ENCODE assay signal across 1 cellular context in the genomic region with DNA sequence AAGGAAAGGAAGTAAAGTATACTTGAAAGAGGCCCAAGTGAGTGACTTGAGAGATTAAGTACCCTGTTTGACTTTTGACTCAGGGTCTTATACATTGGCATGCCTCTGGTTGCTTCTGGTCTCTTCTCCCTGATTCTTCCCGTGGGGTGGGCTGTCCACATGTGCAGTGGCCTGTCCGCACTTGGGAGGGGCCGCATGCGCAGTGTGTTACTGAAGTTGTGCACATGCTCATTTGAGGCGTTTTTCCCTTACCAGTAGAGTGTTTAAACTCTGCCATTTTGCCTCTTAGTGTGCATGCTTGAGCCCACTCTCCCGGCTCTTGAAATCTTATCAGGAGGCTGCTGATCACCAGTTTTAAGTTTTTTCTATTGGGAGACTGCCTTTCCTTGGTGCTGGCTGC.
TF ChIP-seq lines count a peak whose summit lies in the region.

No MANE protein-coding gene starts in this region.

TF ChIP-seq in K562, 482 proteins besides CTCF, POLR2A, EP300 and RAD21 (continues in another document):
- TF ChIP-seq ETV5 (CRISPR knock-in tag; IDR thresholded peaks at IDR 0.05; ENCODE audit: low read depth) (no peak), ZNF589 (CRISPR knock-in tag; IDR thresholded peaks at IDR 0.05; ENCODE audit: low read depth) (0 out of 2 replicates have a peak, but pooled peaks have one; percentile 38), MYC (IDR thresholded peaks at IDR 0.05; ENCODE audit: low read depth, low read length) (peak; percentile 60), MYC (CRISPR knock-in tag; IDR thresholded peaks at IDR 0.05; ENCODE audit: borderline replicate concordance, low read depth) (no peak), YY1 (IDR thresholded peaks at IDR 0.05; ENCODE audit: borderline replicate concordance in 1 of 3, control insufficient read depth in 1 of 3, extremely low read depth in 1 of 3, insufficient read depth in 3 of 3, insufficient read length in 1 of 3, insufficient replicate concordance in 2 of 3, low read depth in 1 of 3, low read length in 2 of 3) (peak in 1 of 3 experiments; percentile 32), ZBTB2 (IDR thresholded peaks at IDR 0.05) (0 out of 2 replicates have a peak, but pooled peaks have one; percentile 17), NRF1 (conservative IDR thresholded peaks at IDR 0.05 in 1 of 2, IDR thresholded peaks at IDR 0.05 in 1 of 2) (peak; percentile 91 to 92), SP2 (IDR thresholded peaks at IDR 0.05; ENCODE audit: extremely low read depth, low read depth, low read length, poor library complexity, severe bottlenecking) (no peak), RBFOX2 (IDR thresholded peaks at IDR 0.05; ENCODE audit: low read depth, low read length) (peak; percentile 43; the same call in 1 of the 2 replicates), E2F6 (IDR thresholded peaks at IDR 0.05; ENCODE audit: borderline replicate concordance in 1 of 2, extremely low read depth in 1 of 2, insufficient read depth in 1 of 2, insufficient read length in 1 of 2, low read depth in 1 of 2, low read length in 1 of 2, poor library complexity in 1 of 2, severe bottlenecking in 1 of 2) (peak in 1 of 2 experiments; percentile 59), EWSR1 (IDR thresholded peaks at IDR 0.05; ENCODE audit: borderline replicate concordance, low read depth, partially characterized antibody) (no peak), NR1H2 (CRISPR knock-in tag; IDR thresholded peaks at IDR 0.05) (no peak), PML (IDR thresholded peaks at IDR 0.05; ENCODE audit: low read length) (no peak), CXXC5 (CRISPR knock-in tag; IDR thresholded peaks at IDR 0.05) (peak; percentile 28; the same call in 1 of the 2 replicates), SREBF2 (CRISPR knock-in tag; IDR thresholded peaks at IDR 0.05) (no peak), MEIS2 (IDR thresholded peaks at IDR 0.05; ENCODE audit: partially characterized antibody) (peak; percentile 10), POLR2B (IDR thresholded peaks at IDR 0.05; ENCODE audit: low read depth, partially characterized antibody) (peak; percentile 19), TFAP4 (CRISPR knock-in tag; IDR thresholded peaks at IDR 0.05; ENCODE audit: borderline replicate concordance) (no peak), ZHX1 (conservative IDR thresholded peaks at IDR 0.05; ENCODE audit: low read length) (no peak), HNRNPH1 (optimal IDR thresholded peaks at IDR 0.05; ENCODE audit: low read depth, low read length) (no peak), EZH2 (IDR thresholded peaks at IDR 0.05; ENCODE audit: borderline replicate concordance, low read depth, low read length) (no peak), IFI16 (CRISPR knock-in tag; IDR thresholded peaks at IDR 0.05) (no peak), L3MBTL2 (IDR thresholded peaks at IDR 0.05) (peak; percentile 60; the same call in 1 of the 2 replicates), MECOM (CRISPR knock-in tag; IDR thresholded peaks at IDR 0.05) (no peak), COPS2 (conservative IDR thresholded peaks at IDR 0.05) (no peak), RBM17 (IDR thresholded peaks at IDR 0.05; ENCODE audit: borderline replicate concordance, low read depth, low read length) (no peak), MNT (conservative IDR thresholded peaks at IDR 0.05) (0 out of 4 replicates have a peak, but pooled peaks of 1 of the 2 experiments have one; percentile 34)
- TF ChIP-seq, protein P1, sequence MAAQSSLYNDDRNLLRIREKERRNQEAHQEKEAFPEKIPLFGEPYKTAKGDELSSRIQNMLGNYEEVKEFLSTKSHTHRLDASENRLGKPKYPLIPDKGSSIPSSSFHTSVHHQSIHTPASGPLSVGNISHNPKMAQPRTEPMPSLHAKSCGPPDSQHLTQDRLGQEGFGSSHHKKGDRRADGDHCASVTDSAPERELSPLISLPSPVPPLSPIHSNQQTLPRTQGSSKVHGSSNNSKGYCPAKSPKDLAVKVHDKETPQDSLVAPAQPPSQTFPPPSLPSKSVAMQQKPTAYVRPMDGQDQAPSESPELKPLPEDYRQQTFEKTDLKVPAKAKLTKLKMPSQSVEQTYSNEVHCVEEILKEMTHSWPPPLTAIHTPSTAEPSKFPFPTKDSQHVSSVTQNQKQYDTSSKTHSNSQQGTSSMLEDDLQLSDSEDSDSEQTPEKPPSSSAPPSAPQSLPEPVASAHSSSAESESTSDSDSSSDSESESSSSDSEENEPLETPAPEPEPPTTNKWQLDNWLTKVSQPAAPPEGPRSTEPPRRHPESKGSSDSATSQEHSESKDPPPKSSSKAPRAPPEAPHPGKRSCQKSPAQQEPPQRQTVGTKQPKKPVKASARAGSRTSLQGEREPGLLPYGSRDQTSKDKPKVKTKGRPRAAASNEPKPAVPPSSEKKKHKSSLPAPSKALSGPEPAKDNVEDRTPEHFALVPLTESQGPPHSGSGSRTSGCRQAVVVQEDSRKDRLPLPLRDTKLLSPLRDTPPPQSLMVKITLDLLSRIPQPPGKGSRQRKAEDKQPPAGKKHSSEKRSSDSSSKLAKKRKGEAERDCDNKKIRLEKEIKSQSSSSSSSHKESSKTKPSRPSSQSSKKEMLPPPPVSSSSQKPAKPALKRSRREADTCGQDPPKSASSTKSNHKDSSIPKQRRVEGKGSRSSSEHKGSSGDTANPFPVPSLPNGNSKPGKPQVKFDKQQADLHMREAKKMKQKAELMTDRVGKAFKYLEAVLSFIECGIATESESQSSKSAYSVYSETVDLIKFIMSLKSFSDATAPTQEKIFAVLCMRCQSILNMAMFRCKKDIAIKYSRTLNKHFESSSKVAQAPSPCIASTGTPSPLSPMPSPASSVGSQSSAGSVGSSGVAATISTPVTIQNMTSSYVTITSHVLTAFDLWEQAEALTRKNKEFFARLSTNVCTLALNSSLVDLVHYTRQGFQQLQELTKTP (IDR thresholded peaks at IDR 0.05; ENCODE audit: low read depth in 1 of 2, partially characterized antibody in 2 of 2): no peak
- TF ChIP-seq, protein P2, sequence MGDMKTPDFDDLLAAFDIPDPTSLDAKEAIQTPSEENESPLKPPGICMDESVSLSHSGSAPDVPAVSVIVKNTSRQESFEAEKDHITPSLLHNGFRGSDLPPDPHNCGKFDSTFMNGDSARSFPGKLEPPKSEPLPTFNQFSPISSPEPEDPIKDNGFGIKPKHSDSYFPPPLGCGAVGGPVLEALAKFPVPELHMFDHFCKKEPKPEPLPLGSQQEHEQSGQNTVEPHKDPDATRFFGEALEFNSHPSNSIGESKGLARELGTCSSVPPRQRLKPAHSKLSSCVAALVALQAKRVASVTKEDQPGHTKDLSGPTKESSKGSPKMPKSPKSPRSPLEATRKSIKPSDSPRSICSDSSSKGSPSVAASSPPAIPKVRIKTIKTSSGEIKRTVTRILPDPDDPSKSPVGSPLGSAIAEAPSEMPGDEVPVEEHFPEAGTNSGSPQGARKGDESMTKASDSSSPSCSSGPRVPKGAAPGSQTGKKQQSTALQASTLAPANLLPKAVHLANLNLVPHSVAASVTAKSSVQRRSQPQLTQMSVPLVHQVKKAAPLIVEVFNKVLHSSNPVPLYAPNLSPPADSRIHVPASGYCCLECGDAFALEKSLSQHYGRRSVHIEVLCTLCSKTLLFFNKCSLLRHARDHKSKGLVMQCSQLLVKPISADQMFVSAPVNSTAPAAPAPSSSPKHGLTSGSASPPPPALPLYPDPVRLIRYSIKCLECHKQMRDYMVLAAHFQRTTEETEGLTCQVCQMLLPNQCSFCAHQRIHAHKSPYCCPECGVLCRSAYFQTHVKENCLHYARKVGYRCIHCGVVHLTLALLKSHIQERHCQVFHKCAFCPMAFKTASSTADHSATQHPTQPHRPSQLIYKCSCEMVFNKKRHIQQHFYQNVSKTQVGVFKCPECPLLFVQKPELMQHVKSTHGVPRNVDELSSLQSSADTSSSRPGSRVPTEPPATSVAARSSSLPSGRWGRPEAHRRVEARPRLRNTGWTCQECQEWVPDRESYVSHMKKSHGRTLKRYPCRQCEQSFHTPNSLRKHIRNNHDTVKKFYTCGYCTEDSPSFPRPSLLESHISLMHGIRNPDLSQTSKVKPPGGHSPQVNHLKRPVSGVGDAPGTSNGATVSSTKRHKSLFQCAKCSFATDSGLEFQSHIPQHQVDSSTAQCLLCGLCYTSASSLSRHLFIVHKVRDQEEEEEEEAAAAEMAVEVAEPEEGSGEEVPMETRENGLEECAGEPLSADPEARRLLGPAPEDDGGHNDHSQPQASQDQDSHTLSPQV (IDR thresholded peaks at IDR 0.05): peak; percentile 65
- TF ChIP-seq, protein P3, sequence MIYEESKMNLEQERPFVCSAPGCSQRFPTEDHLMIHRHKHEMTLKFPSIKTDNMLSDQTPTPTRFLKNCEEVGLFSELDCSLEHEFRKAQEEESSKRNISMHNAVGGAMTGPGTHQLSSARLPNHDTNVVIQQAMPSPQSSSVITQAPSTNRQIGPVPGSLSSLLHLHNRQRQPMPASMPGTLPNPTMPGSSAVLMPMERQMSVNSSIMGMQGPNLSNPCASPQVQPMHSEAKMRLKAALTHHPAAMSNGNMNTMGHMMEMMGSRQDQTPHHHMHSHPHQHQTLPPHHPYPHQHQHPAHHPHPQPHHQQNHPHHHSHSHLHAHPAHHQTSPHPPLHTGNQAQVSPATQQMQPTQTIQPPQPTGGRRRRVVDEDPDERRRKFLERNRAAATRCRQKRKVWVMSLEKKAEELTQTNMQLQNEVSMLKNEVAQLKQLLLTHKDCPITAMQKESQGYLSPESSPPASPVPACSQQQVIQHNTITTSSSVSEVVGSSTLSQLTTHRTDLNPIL (CRISPR knock-in tag; IDR thresholded peaks at IDR 0.05): no peak
